ENCODE assay signal across 14 cellular contexts in genomic region chr17:21061971-21062526, GRCh38. TPM values are rescaled to one million over a fixed set of nuclear protein-coding genes. Genes with fewer than 3 reads are reported as not detected.
DNase-seq lines count a peak whose midpoint lies in the region; ATAC-seq, FAIRE-seq and TF ChIP-seq lines count a peak whose summit lies in the region.
"Had no signal": no experiment of that assay in that cellular context is flagged by ENCODE, and none has a peak within 500 bp of the region (broad histone marks: within the 10 kb centered on the region; RNA-seq: fewer than 3 reads in every experiment).

No MANE protein-coding gene starts in this region.

- FAIRE-seq in kidney (lab: Jason Lieb, UNC), result no peak
- FAIRE-seq: astrocyte, TTC549 had no signal

- H3K27ac ChIP-seq in SU-DHL-6 (ENCODE audit: low read depth, low read length), result peak overlapping the region; percentile 11
- H3K27ac ChIP-seq in kidney (ENCODE audit: low read depth in 2 of 2, low read length in 2 of 2), result no peak overlapping the region

- intact Hi-C loops in kidney (cut with DNase I), result no loop called here

- ATAC-seq in GM19452 (IDR thresholded peaks at IDR 0.05; ENCODE audit: unreplicated experiment) (peak; percentile 67), HG02938 (IDR thresholded peaks at IDR 0.05; ENCODE audit: unreplicated experiment) (peak; percentile 52)
- ATAC-seq: left colon; stimulated activated effector memory CD8-positive, alpha-beta T cell treated with anti-CD3 and anti-CD28 coated beads, Interleukin-12 subunit alpha, Interleukin-12 subunit beta, amount 100 ng/mL, for 72 hours had no signal

- 0 out of 2 replicates have a peak overlapping the region, but pooled peaks have one; percentile 5 for H3K9ac ChIP-seq in SU-DHL-6 (ENCODE audit: low read length)
- no peak overlapping the region for H3K9ac ChIP-seq in kidney (ENCODE audit: low read length in 2 of 2)

- peak; percentile 51; the same call in 2 of the 3 replicates for TF ChIP-seq CTCF in GM12872 (IDR thresholded peaks at IDR 0.05; ENCODE audit: insufficient read depth, low read depth, low read length)
- TF ChIP-seq CTCF in SU-DHL-6 (IDR thresholded peaks at IDR 0.05; ENCODE audit: insufficient read depth, low read length, poor library complexity, severe bottlenecking), result no peak
- TF ChIP-seq CTCF in kidney (IDR thresholded peaks at IDR 0.05; ENCODE audit: borderline replicate concordance, extremely low read depth, insufficient read depth), result no peak

- no peaks in the 10 kb centered on the region for H3K79me2 ChIP-seq in SU-DHL-6 (ENCODE audit: insufficient read depth, low read length)

- H3K9me2 ChIP-seq in SU-DHL-6 (replicated peaks; ENCODE audit: insufficient read depth, low read length), result no peaks in the 10 kb centered on the region

- DNase-seq in kidney (no peak), MV-4-11 (lab: John Stamatoyannopoulos, UW) (no peak), DMS79 treated with DMSO at 0.1 percent for 48 hours (lab: John Stamatoyannopoulos, UW) (no peak)
- DNase-seq in activated naive CD4-positive, alpha-beta T cell (lab: John Stamatoyannopoulos, UW), result no peak
- DNase-seq: effector CD8-positive, alpha-beta T cell; left colon; NCI-H2171 had no signal

- H3K9me3 ChIP-seq in SU-DHL-6 (ENCODE audit: insufficient read depth, low read length), result no peaks in the 10 kb centered on the region
- H3K9me3 ChIP-seq in kidney (ENCODE audit: control insufficient read depth in 1 of 2, low read length in 2 of 2), result no peaks in the 10 kb centered on the region

- no peak overlapping the region for H3K4me3 ChIP-seq in SU-DHL-6 (ENCODE audit: insufficient read depth, low read length, poor library complexity, severe bottlenecking)
- H3K4me3 ChIP-seq in kidney (ENCODE audit: low read length in 2 of 2), result no peak overlapping the region

- 0 out of 2 replicates have a peak, but pooled peaks cover 6% of the 10 kb centered on the region for H3F3A ChIP-seq in SU-DHL-6 (ENCODE audit: insufficient read depth)

- no peaks in the 10 kb centered on the region for H3K4me1 ChIP-seq in kidney (ENCODE audit: control insufficient read depth in 1 of 2, insufficient read depth in 1 of 2, low read depth in 1 of 2, low read length in 2 of 2)

- no peaks in the 10 kb centered on the region for H3K36me3 ChIP-seq in SU-DHL-6 (ENCODE audit: low read length)
- H3K36me3 ChIP-seq in kidney (ENCODE audit: control insufficient read depth in 1 of 2, insufficient read depth in 2 of 2, low read length in 2 of 2), result no peaks in the 10 kb centered on the region

- peak overlapping the region; percentile 49 for H2AFZ ChIP-seq in SU-DHL-6 (ENCODE audit: low read depth, low read length, severe bottlenecking)

- no peaks in the 10 kb centered on the region for H3K27me3 ChIP-seq in SU-DHL-6 (ENCODE audit: low read length)

- no peaks in the 10 kb centered on the region for H4K20me1 ChIP-seq in SU-DHL-6 (ENCODE audit: low read depth, low read length)

- H3K4me2 ChIP-seq in SU-DHL-6 (ENCODE audit: low read depth, low read length, poor library complexity, severe bottlenecking), result peak overlapping the region; percentile 23

RNA-seq across cellular contexts. Expression of gene USP22, which starts 19.2 kb away (rescaled TPM):
- 176 TPM for total RNA-seq in kidney
- polyA plus RNA-seq in kidney (ENCODE audit: insufficient read depth, low read depth, low replicate concordance), result 47.8 TPM
